18 cellular contexts compared by ENCODE assay signal in the genomic region with DNA sequence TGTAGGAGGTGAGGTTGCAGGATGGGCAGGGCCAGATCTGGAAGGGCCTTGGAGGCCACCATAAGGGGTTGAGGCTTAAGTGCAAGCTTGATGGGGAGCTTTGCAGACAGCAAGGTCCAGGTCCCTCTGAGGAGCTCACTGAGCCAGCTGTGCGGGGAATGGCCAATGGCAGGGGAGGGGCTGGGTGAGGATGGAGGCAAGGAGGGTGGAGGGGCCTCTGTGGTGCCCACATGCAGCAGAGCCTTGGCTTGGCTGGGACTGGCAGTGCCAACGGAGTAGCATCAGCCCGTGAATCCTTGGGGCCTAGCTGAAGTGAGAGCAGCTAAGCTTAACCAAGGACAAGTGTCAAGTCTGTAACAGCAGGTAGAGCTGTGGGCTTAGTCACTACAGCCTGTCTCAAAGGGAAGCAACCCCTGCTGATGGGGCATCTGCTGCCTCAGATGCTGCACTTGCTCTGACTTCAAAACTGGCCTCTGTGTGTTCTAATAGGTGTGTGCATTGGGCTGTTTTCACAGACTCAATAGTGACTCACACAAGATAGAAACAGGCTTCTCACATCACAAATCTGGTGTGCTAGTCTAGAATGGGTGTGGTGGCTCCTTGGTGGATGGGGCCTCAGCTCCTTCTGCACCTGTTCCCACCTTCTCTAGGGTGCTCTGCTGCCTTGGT. TPM values are rescaled to one million over a fixed set of nuclear protein-coding genes. Genes with fewer than 3 reads are reported as not detected.
DNase-seq lines count a peak whose midpoint lies in the region; ATAC-seq and TF ChIP-seq lines count a peak whose summit lies in the region.
"Had no signal": no experiment of that assay in that cellular context is flagged by ENCODE, and none has a peak within 500 bp of the region (broad histone marks: within the 10 kb centered on the region; RNA-seq: fewer than 3 reads in every experiment).

No MANE protein-coding gene starts in this region.

- TF ChIP-seq CTCF in PC-3 (conservative IDR thresholded peaks at IDR 0.05; ENCODE audit: low read depth, low read length) (no peak), epithelial cell of esophagus (IDR thresholded peaks at IDR 0.05; ENCODE audit: insufficient read depth, low read depth, low read length, missing control alignments) (no peak), nephron progenitor cell (IDR thresholded peaks at IDR 0.05) (no peak)

- no peaks in the 10 kb centered on the region for H3K9me3 Mint-ChIP-seq in nephron progenitor cell

- H3F3A ChIP-seq in PC-3 (ENCODE audit: low read length, unreplicated experiment), result no peaks in the 10 kb centered on the region

- no peak overlapping the region for H3K27ac ChIP-seq in PC-3 (ENCODE audit: low read length)
- H3K27ac ChIP-seq: 22Rv1, C4-2B, RWPE1 had no signal

- no peaks in the 10 kb centered on the region for H3K36me3 ChIP-seq in PC-3 (ENCODE audit: low read depth, low read length)

- no TSS peak for BruUV-seq in PC-3 (replicated peaks; lab: Mats Ljungman, UMichigan)

- H3K9ac ChIP-seq in PC-3 (ENCODE audit: low read length), result no peak overlapping the region

- CTCF ChIA-PET in PC-3 (lab: Charles Lee), result no interaction called here

- ATAC-seq in PC-3 (peak; percentile 70), GM18873 (IDR thresholded peaks at IDR 0.05; ENCODE audit: low FRiP score, unreplicated experiment) (no peak)
- ATAC-seq in stimulated activated naive CD8-positive, alpha-beta T cell treated with anti-CD3 and anti-CD28 coated beads, Interleukin-15, Interleukin-2, amounts not matched to agents 100 U/mL and 50 U/mL, for 24 hours, result peak; percentile 9
- ATAC-seq: GM12878, K562 had no signal

- H3K27me3 ChIP-seq in PC-3 (ENCODE audit: low read length), result no peaks in the 10 kb centered on the region

- no peaks in the 10 kb centered on the region for H4K20me1 ChIP-seq in PC-3 (ENCODE audit: low read length)

- no peak overlapping the region for H3K4me3 Mint-ChIP-seq in nephron progenitor cell

- no peak overlapping the region for H3K27ac Mint-ChIP-seq in nephron progenitor cell

- no peaks in the 10 kb centered on the region for H3K36me3 Mint-ChIP-seq in nephron progenitor cell (ENCODE audit: low read depth)

- H3K4me1 ChIP-seq in PC-3 (ENCODE audit: insufficient read depth, low read length), result no peaks in the 10 kb centered on the region

- POLR2A ChIA-PET in PC-3 (lab: Charles Lee; ENCODE audit: unreplicated experiment), result no interaction called here

- H3K9me2 ChIP-seq in PC-3 (replicated peaks; ENCODE audit: low read length), result no peaks in the 10 kb centered on the region

- no peak overlapping the region for H2AFZ ChIP-seq in PC-3 (ENCODE audit: low read length)

- H3K27me3 Mint-ChIP-seq in nephron progenitor cell (ENCODE audit: low read depth, poor library complexity), result peaks cover 8% of the 10 kb centered on the region

- intact Hi-C loops in PC-3 (cut with micrococcal nuclease), result no loop called here

- H3K79me2 ChIP-seq in PC-3 (ENCODE audit: low read length), result no peaks in the 10 kb centered on the region

- no peaks in the 10 kb centered on the region for H3K9me3 ChIP-seq in PC-3 (ENCODE audit: low read length)

- no peak overlapping the region for H3K4me3 ChIP-seq in PC-3 (ENCODE audit: low read length)
- H3K4me3 ChIP-seq in epithelial cell of esophagus (ENCODE audit: low read length), result no peak overlapping the region
- H3K4me3 ChIP-seq: GM12878, K562 had no signal

- peak; percentile 72 for DNase-seq in NCI-H2171 treated with DMSO at 0.1 percent for 48 hours (lab: John Stamatoyannopoulos, UW)
- no peak for DNase-seq in NCI-H2171 (lab: John Stamatoyannopoulos, UW)
- DNase-seq in PC-3, result peak; percentile 36
- peak; percentile 47 for DNase-seq in epithelial cell of esophagus (ENCODE audit: low read depth)
- no peak for DNase-seq in stimulated activated naive CD8-positive, alpha-beta T cell treated with anti-CD3 and anti-CD28 coated beads, Interleukin-15, Interleukin-2, amounts not matched to agents 100 U/mL and 50 U/mL, for 24 hours
- DNase-seq in iPS-NIHi11 (ENCODE audit: low spot score), result no peak
- DNase-seq in nephron progenitor cell, result no peak
- DNase-seq: AML-193, NCI-H1105, NCI-H2081, NCI-H510A treated with DMSO at 0.1 percent for 48 hours, SIG-M5 had no signal

- no peaks in the 10 kb centered on the region for H3K4me1 Mint-ChIP-seq in nephron progenitor cell

- no peak overlapping the region for H3K4me2 ChIP-seq in PC-3 (ENCODE audit: low read length)

RNA-seq across cellular contexts. Expression of a gene that starts 16.3 kb away (rescaled TPM):
- 14.8 and 24.8 TPM in 2 replicates for total RNA-seq in PC-3 (2014; rRNA removed)

RNA-seq across cellular contexts. Expression of a gene that starts 27.4 kb away (rescaled TPM):
- 27.7 and 39.7 TPM in 2 replicates for total RNA-seq in PC-3 (2014; rRNA removed)

Comparison
In these comparisons a context has a peak if more than half of its experiments do, and no peak if none do; other contexts are left out.
1. DNase-seq: peak in NCI-H2171 treated with DMSO at 0.1 percent for 48 hours (single experiment), PC-3 (single experiment) and epithelial cell of esophagus (single experiment); none in NCI-H2171 (single experiment), stimulated activated naive CD8-positive, alpha-beta T cell treated with anti-CD3 and anti-CD28 coated beads, Interleukin-15, Interleukin-2, amounts not matched to agents 100 U/mL and 50 U/mL, for 24 hours (single experiment), iPS-NIHi11 (single experiment) and nephron progenitor cell (single experiment).